ENCODE assay signal across 19 cellular contexts in genomic region chr21:37682908-37683307, GRCh38.
A peak's percentile ranks its signal among the peaks of the same experiment; 100 is the strongest.
DNase-seq lines count a peak whose midpoint lies in the region; ATAC-seq and TF ChIP-seq lines count a peak whose summit lies in the region.
"Had no signal": no experiment of that assay in that cellular context is flagged by ENCODE, and none has a peak within 500 bp of the region (broad histone marks: within the 10 kb centered on the region; RNA-seq: fewer than 3 reads in every experiment).

No MANE protein-coding gene starts in this region.

- peaks cover 10% of the 10 kb centered on the region for H3K9me3 ChIP-seq in mesenchymal stem cell (ENCODE audit: control insufficient read depth, low read length)
- peaks cover 0 to 10% (median 0%) of the 10 kb centered on the region in 8 donors for H3K9me3 ChIP-seq in spleen
- H3K9me3 ChIP-seq: A549, HAP-1 had no signal

- no peak overlapping the region for H3K4me3 ChIP-seq in GM23338
- H3K4me3 ChIP-seq in dorsolateral prefrontal cortex, result no peak overlapping the region
- H3K4me3 ChIP-seq in mesenchymal stem cell (ENCODE audit: insufficient read depth in 1 of 2, low read depth in 1 of 2, low read length in 2 of 2), result no peak overlapping the region
- no peak overlapping the region for H3K4me3 ChIP-seq in spleen
- H3K4me3 ChIP-seq: A549, HAP-1 had no signal

- H3K27me3 ChIP-seq in GM23338 (ENCODE audit: insufficient read depth) (no peaks in the 10 kb centered on the region), dorsolateral prefrontal cortex (peaks cover 0 to 4% (median 0%) of the 10 kb centered on the region in 45 donors), mesenchymal stem cell (ENCODE audit: control insufficient read depth in 1 of 2, insufficient read depth in 1 of 2, low read length in 2 of 2) (peaks cover 0 to 15% of the 10 kb centered on the region in 2 experiments), spleen (replicated peaks in 1 of 7) (peaks cover 0 to 8% (median 0%) of the 10 kb centered on the region in 7 donors)

- H4K91ac ChIP-seq in mesenchymal stem cell (ENCODE audit: low read length), result no peak overlapping the region

- H3K79me2 ChIP-seq in GM23338 (replicated peaks; ENCODE audit: insufficient read depth), result no peaks in the 10 kb centered on the region

- 81% methylated on average over 7 of the region's 7 CpGs for WGBS in mesenchymal stem cell
- 72 to 89% (median 82%) methylated on average over 7 of the region's 7 CpGs for WGBS in spleen, 5 donors

- no peak overlapping the region for H4K8ac ChIP-seq in mesenchymal stem cell (ENCODE audit: low read length)

- H2BK5ac ChIP-seq in mesenchymal stem cell (ENCODE audit: low read depth, low read length, poor library complexity, severe bottlenecking), result no peak overlapping the region

- peak overlapping the region; percentile 62 for H3K27ac ChIP-seq in GM23338 (ENCODE audit: low read depth)
- H3K27ac ChIP-seq in dorsolateral prefrontal cortex, result peak overlapping the region in 47 of 59 donors; percentile 5 to 83 (median 59)
- H3K27ac ChIP-seq in mesenchymal stem cell (ENCODE audit: low read length, poor library complexity, severe bottlenecking), result no peak overlapping the region
- H3K27ac ChIP-seq in spleen, result no peak overlapping the region
- H3K27ac ChIP-seq: A549 had no signal

- no peaks in the 10 kb centered on the region for H3K79me1 ChIP-seq in mesenchymal stem cell (replicated peaks; ENCODE audit: low read length, poor library complexity, severe bottlenecking)

- H3K36me3 Mint-ChIP-seq in GM23338 (ENCODE audit: low read depth), result peaks cover 13% of the 10 kb centered on the region
- H3K36me3 Mint-ChIP-seq: IgD-negative memory B cell had no signal

- H3K27me3 Mint-ChIP-seq in GM23338 (ENCODE audit: insufficient read depth, low read depth, poor library complexity), result peaks cover 6% of the 10 kb centered on the region

- peaks cover 8% of the 10 kb centered on the region for H3K4me1 ChIP-seq in GM23338 (ENCODE audit: insufficient read depth)
- no peaks in the 10 kb centered on the region for H3K4me1 ChIP-seq in mesenchymal stem cell (ENCODE audit: control insufficient read depth, insufficient read depth, low read depth, low read length)
- peaks cover 0 to 12% (median 6%) of the 10 kb centered on the region in 6 donors for H3K4me1 ChIP-seq in spleen
- H3K4me1 ChIP-seq: A549, HAP-1 had no signal

- no peak overlapping the region for H2BK12ac ChIP-seq in mesenchymal stem cell (ENCODE audit: low read length in 2 of 2)

- peaks cover 16% of the 10 kb centered on the region for H3K9me3 Mint-ChIP-seq in GM23338

- no peaks in the 10 kb centered on the region for H3F3A ChIP-seq in GM23338 (replicated peaks; ENCODE audit: low read depth)

- H3K27ac Mint-ChIP-seq in GM23338, result no peak overlapping the region

- no peak overlapping the region for H3K23ac ChIP-seq in mesenchymal stem cell (ENCODE audit: low read length in 2 of 2)

- H4K20me1 ChIP-seq in GM23338 (replicated peaks; ENCODE audit: insufficient read depth), result no peaks in the 10 kb centered on the region

- no peak for ATAC-seq in GM23338
- ATAC-seq: A549 had no signal

- H3K4me2 ChIP-seq in GM23338 (peak overlapping the region; percentile 51; the same call in 1 of the 2 replicates), mesenchymal stem cell (ENCODE audit: low read length, poor library complexity, severe bottlenecking) (no peak overlapping the region)
- H3K4me2 ChIP-seq: A549 had no signal

- H2AK5ac ChIP-seq in mesenchymal stem cell (ENCODE audit: low read length, severe bottlenecking), result no peak overlapping the region

- H2AFZ ChIP-seq in GM23338, result peak overlapping the region; percentile 53
- no peak overlapping the region for H2AFZ ChIP-seq in mesenchymal stem cell (ENCODE audit: low read depth, low read length)

- TF ChIP-seq POLR2A in spleen (IDR thresholded peaks at IDR 0.05), result no peak

- H3K18ac ChIP-seq in mesenchymal stem cell (ENCODE audit: low read depth in 1 of 2, low read length in 2 of 2), result no peak overlapping the region

- no peak overlapping the region for H3K14ac ChIP-seq in mesenchymal stem cell (ENCODE audit: low read length in 2 of 2)

- peak overlapping the region; percentile 61 for H3K9ac ChIP-seq in mesenchymal stem cell (ENCODE audit: low read length)

- H3K4me1 Mint-ChIP-seq in GM23338, result peaks cover 23% of the 10 kb centered on the region
- H3K4me1 Mint-ChIP-seq: IgD-negative memory B cell had no signal

- DNase-seq in GM23338 (ENCODE audit: low spot score) (no peak), dorsolateral prefrontal cortex (no peak), mesenchymal stem cell (no peak), superior temporal gyrus (ENCODE audit: extremely low spot score) (peak; percentile 18), OCI-M1 (lab: John Stamatoyannopoulos, UW) (no peak), spleen (no peak), NCI-H1436 (lab: John Stamatoyannopoulos, UW) (no peak)
- DNase-seq: AML-193; EL; Kasumi-1; MM.1S; NCI-H1092 treated with DMSO at 0.1 percent for 48 hours; NCI-H1694 treated with DMSO at 0.1 percent for 48 hours; NCI-H345; NK-92 treated with Interleukin-12 subunit alpha and Interleukin-12 subunit beta, amount 100 ng/mL, for 24 hours; SIG-M5 had no signal

- intact Hi-C loops in dorsolateral prefrontal cortex (cut with DNase I) (loop anchor here in 1 of 2 donors (5.0 kb wide), 1 partner anchor 674 kb away; no protein-coding TSS in a partner anchor), spleen (cut with DNase I; ENCODE audit: low total_unique reads) (no loop called here)

- no peak overlapping the region for H2BK120ac ChIP-seq in mesenchymal stem cell (ENCODE audit: low read depth, low read length)

- no peak overlapping the region for H3K4me3 Mint-ChIP-seq in GM23338
- H3K4me3 Mint-ChIP-seq: IgD-negative memory B cell had no signal

- TF ChIP-seq CTCF in GM23338 (conservative IDR thresholded peaks at IDR 0.05; ENCODE audit: low read depth in 2 of 2), result no peak
- no peak for TF ChIP-seq CTCF in dorsolateral prefrontal cortex (IDR thresholded peaks at IDR 0.05 in 54 of 56, conservative IDR thresholded peaks at IDR 0.05 in 2 of 56; ENCODE audit: low read depth in 1 of 56, partially characterized antibody in 56 of 56)
- TF ChIP-seq CTCF in spleen (IDR thresholded peaks at IDR 0.05 in 8 of 11, conservative IDR thresholded peaks at IDR 0.05 in 3 of 11), result no peak

- H2BK15ac ChIP-seq in mesenchymal stem cell (ENCODE audit: low read depth, poor library complexity, severe bottlenecking), result no peak overlapping the region

- H3K9me2 ChIP-seq in GM23338 (ENCODE audit: insufficient read depth), result no peaks in the 10 kb centered on the region; the same call in 1 of the 2 replicates

- H3K36me3 ChIP-seq in GM23338 (ENCODE audit: insufficient read depth) (no peaks in the 10 kb centered on the region), mesenchymal stem cell (ENCODE audit: control insufficient read depth in 1 of 2, insufficient read depth in 2 of 2, low read depth in 1 of 2, low read length in 2 of 2) (no peaks in the 10 kb centered on the region), spleen (no peaks in the 10 kb centered on the region)
- H3K36me3 ChIP-seq: HAP-1 had no signal

- no peak overlapping the region for H3K4ac ChIP-seq in mesenchymal stem cell (ENCODE audit: low read depth in 1 of 2, low read length in 2 of 2)

TF ChIP-seq in GM23338, 12 proteins besides CTCF, POLR2A, EP300 and RAD21:
- TF ChIP-seq JUNB (IDR thresholded peaks at IDR 0.05; ENCODE audit: unreplicated experiment), result no peak
- TF ChIP-seq ETS1 (IDR thresholded peaks at IDR 0.05), result no peak
- TF ChIP-seq ZNF114 (CRISPR knock-in tag; IDR thresholded peaks at IDR 0.05), result no peak
- no peak for TF ChIP-seq ZNF331 (CRISPR knock-in tag; IDR thresholded peaks at IDR 0.05; ENCODE audit: low read depth)
TF ChIP-seq in GM23338: peak in this region for 0.

Comparison
In these comparisons a context has a peak if more than half of its experiments do, and no peak if none do; other contexts are left out.
1. H3K27ac ChIP-seq: peak in GM23338 (single experiment) and dorsolateral prefrontal cortex (47 of 59); none in mesenchymal stem cell (single experiment) and spleen (0 of 8).